ENCODE assay signal across 1 cellular context in the genomic region with DNA sequence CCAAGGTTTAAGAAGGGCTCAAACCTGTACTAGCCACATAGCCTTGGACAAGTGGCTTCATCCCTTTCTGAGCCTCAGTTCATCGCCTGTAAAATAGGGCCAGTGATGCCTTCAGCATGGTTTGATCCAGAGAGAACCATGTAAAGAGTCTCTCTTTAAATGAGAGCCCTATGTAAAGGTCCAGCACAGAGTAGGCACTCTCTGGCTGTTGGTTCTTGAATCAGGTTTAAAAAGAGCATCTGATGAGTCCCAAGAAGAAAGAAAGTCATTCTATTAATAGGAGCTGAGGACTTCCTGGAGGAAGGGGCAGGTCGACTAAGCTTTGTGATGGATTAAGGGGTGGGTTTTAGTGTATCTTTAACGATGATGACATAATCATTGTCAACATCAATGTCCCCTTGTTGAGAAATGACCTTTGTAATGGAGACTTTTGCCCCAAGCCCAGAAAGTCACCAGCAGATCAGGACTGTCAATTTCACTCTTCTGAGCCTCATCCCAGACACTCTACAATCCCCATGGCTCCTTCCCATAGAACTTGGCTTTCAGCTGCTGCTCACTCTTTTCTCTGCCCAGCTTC.
TF ChIP-seq lines count a peak whose summit lies in the region.

No MANE protein-coding gene starts in this region.

TF ChIP-seq in HepG2, 621 proteins besides CTCF, POLR2A, EP300 and RAD21 (continued from another document and continues in another):
- 0 out of 2 replicates have a peak, but pooled peaks have one; percentile 17 for TF ChIP-seq PATZ1 (CRISPR knock-in tag; IDR thresholded peaks at IDR 0.05)
- TF ChIP-seq ZNF343 (CRISPR knock-in tag; IDR thresholded peaks at IDR 0.05): no peak
- no peak for TF ChIP-seq PHF5A (CRISPR knock-in tag; IDR thresholded peaks at IDR 0.05; ENCODE audit: low read depth, unreplicated experiment)
- TF ChIP-seq KMT2A (CRISPR knock-in tag; IDR thresholded peaks at IDR 0.05): no peak
- no peak for TF ChIP-seq ZNF629 (CRISPR knock-in tag; conservative IDR thresholded peaks at IDR 0.05)
- no peak for TF ChIP-seq ZNF557 (CRISPR knock-in tag; IDR thresholded peaks at IDR 0.05)
- no peak for TF ChIP-seq SRF (IDR thresholded peaks at IDR 0.05; ENCODE audit: low read depth, low read length)
- no peak for TF ChIP-seq ZNF644 (CRISPR knock-in tag; IDR thresholded peaks at IDR 0.05; ENCODE audit: low read depth)
- TF ChIP-seq ZNF282 (IDR thresholded peaks at IDR 0.05; ENCODE audit: partially characterized antibody): no peak
- TF ChIP-seq JUNB (CRISPR knock-in tag; IDR thresholded peaks at IDR 0.05; ENCODE audit: borderline replicate concordance): no peak
- no peak for TF ChIP-seq NFATC3 (CRISPR knock-in tag; IDR thresholded peaks at IDR 0.05)
- TF ChIP-seq ZNF607 (CRISPR knock-in tag; IDR thresholded peaks at IDR 0.05; ENCODE audit: borderline replicate concordance): no peak
- no peak for TF ChIP-seq MED13 (CRISPR knock-in tag; IDR thresholded peaks at IDR 0.05)
- TF ChIP-seq ZFP37 (CRISPR knock-in tag; IDR thresholded peaks at IDR 0.05; ENCODE audit: borderline replicate concordance): no peak
- TF ChIP-seq ETV6 (CRISPR knock-in tag; conservative IDR thresholded peaks at IDR 0.05): no peak
- TF ChIP-seq FOSL2 (CRISPR knock-in tag; IDR thresholded peaks at IDR 0.05): peak; percentile 49; the same call in 1 of the 2 replicates
- no peak for TF ChIP-seq FOXK2 (IDR thresholded peaks at IDR 0.05)
- TF ChIP-seq ZNF558 (CRISPR knock-in tag; IDR thresholded peaks at IDR 0.05; ENCODE audit: borderline replicate concordance): no peak
- TF ChIP-seq NR2F6 (IDR thresholded peaks at IDR 0.05): peak; percentile 77
- TF ChIP-seq NR2F6 (CRISPR knock-in tag; IDR thresholded peaks at IDR 0.05): peak; percentile 68; the same call in 1 of the 2 replicates
- TF ChIP-seq, protein P1, sequence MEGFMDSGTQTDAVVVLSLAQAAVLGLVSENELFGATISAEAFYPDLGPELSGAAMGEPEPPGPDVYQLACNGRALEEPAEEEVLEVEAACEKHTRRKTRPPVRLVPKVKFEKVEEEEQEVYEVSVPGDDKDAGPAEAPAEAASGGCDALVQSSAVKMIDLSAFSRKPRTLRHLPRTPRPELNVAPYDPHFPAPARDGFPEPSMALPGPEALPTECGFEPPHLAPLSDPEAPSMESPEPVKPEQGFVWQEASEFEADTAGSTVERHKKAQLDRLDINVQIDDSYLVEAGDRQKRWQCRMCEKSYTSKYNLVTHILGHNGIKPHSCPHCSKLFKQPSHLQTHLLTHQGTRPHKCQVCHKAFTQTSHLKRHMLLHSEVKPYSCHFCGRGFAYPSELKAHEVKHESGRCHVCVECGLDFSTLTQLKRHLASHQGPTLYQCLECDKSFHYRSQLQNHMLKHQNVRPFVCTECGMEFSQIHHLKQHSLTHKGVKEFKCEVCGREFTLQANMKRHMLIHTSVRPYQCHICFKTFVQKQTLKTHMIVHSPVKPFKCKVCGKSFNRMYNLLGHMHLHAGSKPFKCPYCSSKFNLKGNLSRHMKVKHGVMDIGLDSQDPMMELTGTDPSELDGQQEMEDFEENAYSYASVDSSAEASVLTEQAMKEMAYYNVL (CRISPR knock-in tag; IDR thresholded peaks at IDR 0.05; ENCODE audit: borderline replicate concordance): no peak
- no peak for TF ChIP-seq EED (CRISPR knock-in tag; IDR thresholded peaks at IDR 0.05)
- no peak for TF ChIP-seq NR2F2 (IDR thresholded peaks at IDR 0.05; ENCODE audit: borderline replicate concordance, low read depth)
- TF ChIP-seq ZBTB38 (CRISPR knock-in tag; IDR thresholded peaks at IDR 0.05): no peak
- TF ChIP-seq HOXA3 (CRISPR knock-in tag; IDR thresholded peaks at IDR 0.05): no peak; the same call in 1 of the 2 replicates
- TF ChIP-seq, protein P2, sequence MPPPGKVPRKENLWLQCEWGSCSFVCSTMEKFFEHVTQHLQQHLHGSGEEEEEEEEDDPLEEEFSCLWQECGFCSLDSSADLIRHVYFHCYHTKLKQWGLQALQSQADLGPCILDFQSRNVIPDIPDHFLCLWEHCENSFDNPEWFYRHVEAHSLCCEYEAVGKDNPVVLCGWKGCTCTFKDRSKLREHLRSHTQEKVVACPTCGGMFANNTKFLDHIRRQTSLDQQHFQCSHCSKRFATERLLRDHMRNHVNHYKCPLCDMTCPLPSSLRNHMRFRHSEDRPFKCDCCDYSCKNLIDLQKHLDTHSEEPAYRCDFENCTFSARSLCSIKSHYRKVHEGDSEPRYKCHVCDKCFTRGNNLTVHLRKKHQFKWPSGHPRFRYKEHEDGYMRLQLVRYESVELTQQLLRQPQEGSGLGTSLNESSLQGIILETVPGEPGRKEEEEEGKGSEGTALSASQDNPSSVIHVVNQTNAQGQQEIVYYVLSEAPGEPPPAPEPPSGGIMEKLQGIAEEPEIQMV (CRISPR knock-in tag; IDR thresholded peaks at IDR 0.05; ENCODE audit: low read depth): no peak
- 0 out of 2 replicates have a peak, but pooled peaks have one; percentile 50 for TF ChIP-seq SMAD3 (CRISPR knock-in tag; IDR thresholded peaks at IDR 0.05)
- TF ChIP-seq, protein P3, sequence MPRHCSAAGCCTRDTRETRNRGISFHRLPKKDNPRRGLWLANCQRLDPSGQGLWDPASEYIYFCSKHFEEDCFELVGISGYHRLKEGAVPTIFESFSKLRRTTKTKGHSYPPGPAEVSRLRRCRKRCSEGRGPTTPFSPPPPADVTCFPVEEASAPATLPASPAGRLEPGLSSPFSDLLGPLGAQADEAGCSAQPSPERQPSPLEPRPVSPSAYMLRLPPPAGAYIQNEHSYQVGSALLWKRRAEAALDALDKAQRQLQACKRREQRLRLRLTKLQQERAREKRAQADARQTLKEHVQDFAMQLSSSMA (CRISPR knock-in tag; IDR thresholded peaks at IDR 0.05): 0 out of 2 replicates have a peak, but pooled peaks have one; percentile 50
- TF ChIP-seq MEIS2 (CRISPR knock-in tag; IDR thresholded peaks at IDR 0.05): 0 out of 2 replicates have a peak, but pooled peaks have one; percentile 39
- no peak for TF ChIP-seq ZNF563 (CRISPR knock-in tag; IDR thresholded peaks at IDR 0.05)
- TF ChIP-seq CHD4 (IDR thresholded peaks at IDR 0.05; ENCODE audit: borderline replicate concordance, low read length): peak; percentile 85; the same call in 1 of the 2 replicates
- TF ChIP-seq KDM5B (CRISPR knock-in tag; IDR thresholded peaks at IDR 0.05; ENCODE audit: borderline replicate concordance): no peak
- TF ChIP-seq, protein P4, sequence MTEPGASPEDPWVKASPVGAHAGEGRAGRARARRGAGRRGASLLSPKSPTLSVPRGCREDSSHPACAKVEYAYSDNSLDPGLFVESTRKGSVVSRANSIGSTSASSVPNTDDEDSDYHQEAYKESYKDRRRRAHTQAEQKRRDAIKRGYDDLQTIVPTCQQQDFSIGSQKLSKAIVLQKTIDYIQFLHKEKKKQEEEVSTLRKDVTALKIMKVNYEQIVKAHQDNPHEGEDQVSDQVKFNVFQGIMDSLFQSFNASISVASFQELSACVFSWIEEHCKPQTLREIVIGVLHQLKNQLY (CRISPR knock-in tag; IDR thresholded peaks at IDR 0.05): no peak
- TF ChIP-seq SALL1 (CRISPR knock-in tag; IDR thresholded peaks at IDR 0.05): peak; percentile 31; the same call in 1 of the 2 replicates
- no peak for TF ChIP-seq ZNF253 (CRISPR knock-in tag; IDR thresholded peaks at IDR 0.05; ENCODE audit: borderline replicate concordance)
- TF ChIP-seq U2AF1 (optimal IDR thresholded peaks at IDR 0.05; ENCODE audit: low read depth, low read length): no peak
- no peak for TF ChIP-seq IKZF5 (CRISPR knock-in tag; IDR thresholded peaks at IDR 0.05)
- TF ChIP-seq ZNF362 (CRISPR knock-in tag; IDR thresholded peaks at IDR 0.05; ENCODE audit: borderline replicate concordance): no peak
- TF ChIP-seq, protein P5, sequence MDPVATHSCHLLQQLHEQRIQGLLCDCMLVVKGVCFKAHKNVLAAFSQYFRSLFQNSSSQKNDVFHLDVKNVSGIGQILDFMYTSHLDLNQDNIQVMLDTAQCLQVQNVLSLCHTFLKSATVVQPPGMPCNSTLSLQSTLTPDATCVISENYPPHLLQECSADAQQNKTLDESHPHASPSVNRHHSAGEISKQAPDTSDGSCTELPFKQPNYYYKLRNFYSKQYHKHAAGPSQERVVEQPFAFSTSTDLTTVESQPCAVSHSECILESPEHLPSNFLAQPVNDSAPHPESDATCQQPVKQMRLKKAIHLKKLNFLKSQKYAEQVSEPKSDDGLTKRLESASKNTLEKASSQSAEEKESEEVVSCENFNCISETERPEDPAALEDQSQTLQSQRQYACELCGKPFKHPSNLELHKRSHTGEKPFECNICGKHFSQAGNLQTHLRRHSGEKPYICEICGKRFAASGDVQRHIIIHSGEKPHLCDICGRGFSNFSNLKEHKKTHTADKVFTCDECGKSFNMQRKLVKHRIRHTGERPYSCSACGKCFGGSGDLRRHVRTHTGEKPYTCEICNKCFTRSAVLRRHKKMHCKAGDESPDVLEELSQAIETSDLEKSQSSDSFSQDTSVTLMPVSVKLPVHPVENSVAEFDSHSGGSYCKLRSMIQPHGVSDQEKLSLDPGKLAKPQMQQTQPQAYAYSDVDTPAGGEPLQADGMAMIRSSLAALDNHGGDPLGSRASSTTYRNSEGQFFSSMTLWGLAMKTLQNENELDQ (CRISPR knock-in tag; IDR thresholded peaks at IDR 0.05; ENCODE audit: borderline replicate concordance): no peak
- peak; percentile 28; the same call in 1 of the 2 replicates for TF ChIP-seq ZSCAN25 (CRISPR knock-in tag; IDR thresholded peaks at IDR 0.05)
- no peak for TF ChIP-seq CCDC6 (CRISPR knock-in tag; IDR thresholded peaks at IDR 0.05)
- TF ChIP-seq TSC22D2 (CRISPR knock-in tag; IDR thresholded peaks at IDR 0.05; ENCODE audit: borderline replicate concordance): no peak
- peak; percentile 25; the same call in 1 of the 2 replicates for TF ChIP-seq FOXK1 (CRISPR knock-in tag; IDR thresholded peaks at IDR 0.05; ENCODE audit: borderline replicate concordance, low read depth)
- peak; percentile 89 for TF ChIP-seq HNF4A (CRISPR knock-in tag; IDR thresholded peaks at IDR 0.05)
- TF ChIP-seq PITX1 (CRISPR knock-in tag; IDR thresholded peaks at IDR 0.05): peak; percentile 68; the same call in 1 of the 2 replicates
- no peak for TF ChIP-seq DNMT3B (CRISPR knock-in tag; conservative IDR thresholded peaks at IDR 0.05)
- no peak for TF ChIP-seq ZFP90 (CRISPR knock-in tag; IDR thresholded peaks at IDR 0.05; ENCODE audit: borderline replicate concordance)
- TF ChIP-seq, protein P6, sequence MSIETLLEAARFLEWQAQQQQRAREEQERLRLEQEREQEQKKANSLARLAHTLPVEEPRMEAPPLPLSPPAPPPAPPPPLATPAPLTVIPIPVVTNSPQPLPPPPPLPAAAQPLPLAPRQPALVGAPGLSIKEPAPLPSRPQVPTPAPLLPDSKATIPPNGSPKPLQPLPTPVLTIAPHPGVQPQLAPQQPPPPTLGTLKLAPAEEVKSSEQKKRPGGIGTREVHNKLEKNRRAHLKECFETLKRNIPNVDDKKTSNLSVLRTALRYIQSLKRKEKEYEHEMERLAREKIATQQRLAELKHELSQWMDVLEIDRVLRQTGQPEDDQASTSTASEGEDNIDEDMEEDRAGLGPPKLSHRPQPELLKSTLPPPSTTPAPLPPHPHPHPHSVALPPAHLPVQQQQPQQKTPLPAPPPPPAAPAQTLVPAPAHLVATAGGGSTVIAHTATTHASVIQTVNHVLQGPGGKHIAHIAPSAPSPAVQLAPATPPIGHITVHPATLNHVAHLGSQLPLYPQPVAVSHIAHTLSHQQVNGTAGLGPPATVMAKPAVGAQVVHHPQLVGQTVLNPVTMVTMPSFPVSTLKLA (IDR thresholded peaks at IDR 0.05): no peak
- no peak for TF ChIP-seq ZNF7 (CRISPR knock-in tag; IDR thresholded peaks at IDR 0.05)
- no peak for TF ChIP-seq SOX6 (IDR thresholded peaks at IDR 0.05)
- peak; percentile 82 for TF ChIP-seq SOX6 (CRISPR knock-in tag; IDR thresholded peaks at IDR 0.05)
- peak; percentile 17; the same call in 1 of the 2 replicates for TF ChIP-seq ISL2 (CRISPR knock-in tag; IDR thresholded peaks at IDR 0.05)
- peak; percentile 59; the same call in 1 of the 2 replicates for TF ChIP-seq ZBTB21 (CRISPR knock-in tag; IDR thresholded peaks at IDR 0.05)
